In the genomic region with DNA sequence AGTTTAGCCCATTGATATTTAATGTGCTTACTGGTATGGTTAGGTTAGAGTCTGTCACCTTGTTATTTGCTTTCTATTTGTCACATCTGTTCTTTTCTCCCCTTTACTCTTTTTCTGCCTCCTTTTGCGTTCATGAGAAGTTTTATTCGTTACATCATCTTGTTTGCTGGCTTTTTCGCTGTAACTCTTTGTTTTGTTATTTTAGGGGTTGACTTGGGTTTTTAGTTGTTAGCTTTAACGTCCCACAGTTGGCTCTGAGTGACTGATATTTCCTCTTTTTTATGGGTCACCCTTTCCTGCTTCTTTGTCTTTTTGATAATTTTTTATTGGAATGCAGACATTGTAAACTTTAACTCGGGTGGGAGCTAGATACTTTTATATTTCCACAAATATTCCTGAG, we compare ENCODE assay signal across 27 cellular contexts. TPM values are rescaled to one million over a fixed set of nuclear protein-coding genes. Genes with fewer than 3 reads are reported as not detected.
DNase-seq lines count a peak whose midpoint lies in the region; ATAC-seq and TF ChIP-seq lines count a peak whose summit lies in the region.
"Had no signal": no experiment of that assay in that cellular context is flagged by ENCODE, and none has a peak within 500 bp of the region (broad histone marks: within the 10 kb centered on the region; RNA-seq: fewer than 3 reads in every experiment).

No MANE protein-coding gene starts in this region.

- H3K27ac Mint-ChIP-seq in endodermal cell: peak overlapping the region; percentile 14
- H3K27ac Mint-ChIP-seq: activated T-cell treated with anti-CD3 and anti-CD28 coated beads, Interleukin-2, amount 50 U/mL, for 24 hours; dendritic cell treated with granulocyte-macrophage colony-stimulating factor and Interleukin-4, amounts not matched to agents 40 ng/mL and 50 ng/mL, for 4 days; HFFc6; natural killer cell; stimulated activated memory B cell treated with anti-CD40 and anti-IgM and Interleukin-4, amounts not matched to agents 10 μg/mL and 1 μg/mL and 100 μg/mL, for 72 hours had no signal

- no peaks in the 10 kb centered on the region for H3K79me2 ChIP-seq in mammary epithelial cell (ENCODE audit: insufficient read depth, low read length)

- no peaks in the 10 kb centered on the region for H4K20me1 ChIP-seq in mammary epithelial cell (ENCODE audit: insufficient read depth, low read length)

- H3K9me3 Mint-ChIP-seq in endodermal cell: no peaks in the 10 kb centered on the region
- H3K9me3 Mint-ChIP-seq: activated T-cell treated with anti-CD3 and anti-CD28 coated beads, Interleukin-2, amount 50 U/mL, for 24 hours; dendritic cell treated with granulocyte-macrophage colony-stimulating factor and Interleukin-4, amounts not matched to agents 40 ng/mL and 50 ng/mL, for 4 days; HFFc6; natural killer cell; stimulated activated memory B cell treated with anti-CD40 and anti-IgM and Interleukin-4, amounts not matched to agents 10 μg/mL and 1 μg/mL and 100 μg/mL, for 72 hours had no signal

- no peaks in the 10 kb centered on the region for H3K27me3 ChIP-seq in breast epithelium
- peaks cover 4% of the 10 kb centered on the region for H3K27me3 ChIP-seq in mammary epithelial cell (ENCODE audit: insufficient read depth, low read length)
- H3K27me3 ChIP-seq in endodermal cell (ENCODE audit: control insufficient read depth, insufficient read depth, low read length, poor library complexity, severe bottlenecking): no peaks in the 10 kb centered on the region
- H3K27me3 ChIP-seq in muscle layer of colon (ENCODE audit: control insufficient read depth in 1 of 2, insufficient read depth in 2 of 2, low read length in 2 of 2): no peaks in the 10 kb centered on the region
- no peaks in the 10 kb centered on the region for H3K27me3 ChIP-seq in tibial nerve
- H3K27me3 ChIP-seq: cardiac muscle cell had no signal

- H3K36me3 Mint-ChIP-seq in endodermal cell (ENCODE audit: low read depth): no peaks in the 10 kb centered on the region
- H3K36me3 Mint-ChIP-seq: natural killer cell; stimulated activated memory B cell treated with anti-CD40 and anti-IgM and Interleukin-4, amounts not matched to agents 10 μg/mL and 1 μg/mL and 100 μg/mL, for 72 hours had no signal

- TF ChIP-seq EP300 in tibial nerve (IDR thresholded peaks at IDR 0.05): no peak

- CTCF ChIA-PET in mammary epithelial cell (lab: Charles Lee; ENCODE audit: low non-redundant PET): no interaction called here

- TF ChIP-seq POLR2A in breast epithelium (IDR thresholded peaks at IDR 0.05) (no peak), tibial nerve (IDR thresholded peaks at IDR 0.05) (no peak)

- DNase-seq in breast epithelium (ENCODE audit: low spot score in 2 of 2) (no peak), mammary epithelial cell (no peak), endodermal cell (no peak), tibial nerve (ENCODE audit: low spot score in 2 of 2) (no peak), kidney tubule cell (ENCODE audit: low spot score) (no peak)
- DNase-seq: activated CD4-positive, CD25-positive, alpha-beta regulatory T cell treated with anti-CD3 and anti-CD28 coated beads, Interleukin-2, amount 50 U/mL, for 72 hours; activated naive CD4-positive, alpha-beta T cell; activated T-cell treated with anti-CD3 and anti-CD28 coated beads, Interleukin-2, amount 50 U/mL, for 24 hours; foreskin melanocyte; HFFc6; Karpas-422; left colon; natural killer cell; NCI-H1105; NCI-H2029; NCI-H345; NCI-H82; stimulated activated CD4-positive, alpha-beta T cell treated with anti-CD3 and anti-CD28 coated beads, Interleukin-1b, Interleukin-23, amount 100 ng/mL, for 48 hours had no signal

- no peak overlapping the region for H3K4me2 ChIP-seq in mammary epithelial cell (ENCODE audit: insufficient read depth, low read depth, low read length)

- H3K4me3 Mint-ChIP-seq in endodermal cell: no peak overlapping the region
- H3K4me3 Mint-ChIP-seq: activated T-cell treated with anti-CD3 and anti-CD28 coated beads, Interleukin-2, amount 50 U/mL, for 24 hours; dendritic cell treated with granulocyte-macrophage colony-stimulating factor and Interleukin-4, amounts not matched to agents 40 ng/mL and 50 ng/mL, for 4 days; HFFc6; natural killer cell; stimulated activated memory B cell treated with anti-CD40 and anti-IgM and Interleukin-4, amounts not matched to agents 10 μg/mL and 1 μg/mL and 100 μg/mL, for 72 hours had no signal

- H3K27me3 Mint-ChIP-seq in endodermal cell (ENCODE audit: insufficient read depth): peaks cover 2% of the 10 kb centered on the region
- H3K27me3 Mint-ChIP-seq: activated T-cell treated with anti-CD3 and anti-CD28 coated beads, Interleukin-2, amount 50 U/mL, for 24 hours had no signal

- H3K4me1 ChIP-seq in breast epithelium (no peaks in the 10 kb centered on the region), mammary epithelial cell (ENCODE audit: insufficient read depth, low read length) (no peaks in the 10 kb centered on the region), endodermal cell (ENCODE audit: control insufficient read depth, insufficient read depth, low read length) (no peaks in the 10 kb centered on the region), muscle layer of colon (ENCODE audit: insufficient read depth, low read length) (peaks cover 7% of the 10 kb centered on the region), tibial nerve (peaks cover 0 to 50% (median 13%) of the 10 kb centered on the region in 4 donors)

- WGBS in mammary epithelial cell (ENCODE audit: low coverage, missing lambda C conversion rate): 67% methylated on average over 5 of the region's 5 CpGs
- WGBS in endodermal cell (ENCODE audit: insufficient coverage in 1 of 2, insufficient read length in 1 of 2), 2 experiments: 82% methylated on average over 5 of the region's 5 CpGs; no CpG with 5 or more reads in 1 of the 2 experiments
- 25 to 31% methylated on average over 5 of the region's 5 CpGs for WGBS in tibial nerve, 2 donors

- BruUV-seq in mammary epithelial cell (replicated peaks; lab: Mats Ljungman, UMichigan): no TSS peak

- H2AFZ ChIP-seq in mammary epithelial cell (ENCODE audit: low read depth, low read length): no peak overlapping the region

- H3K9me3 ChIP-seq in breast epithelium (no peaks in the 10 kb centered on the region), mammary epithelial cell (replicated peaks; ENCODE audit: insufficient read depth, low read length) (no peaks in the 10 kb centered on the region), endodermal cell (ENCODE audit: control insufficient read depth, low read length) (no peaks in the 10 kb centered on the region), muscle layer of colon (ENCODE audit: low read length) (no peaks in the 10 kb centered on the region), tibial nerve (no peaks in the 10 kb centered on the region)
- H3K9me3 ChIP-seq: thoracic aorta had no signal

- in situ Hi-C loops in mammary epithelial cell (cut with MboI; ENCODE audit: low sequenced_read_pairs in 2 of 2): no loop called here

- H3K9ac ChIP-seq in mammary epithelial cell (ENCODE audit: insufficient read depth, low read length): no peak overlapping the region
- no peak overlapping the region for H3K9ac ChIP-seq in endodermal cell (ENCODE audit: extremely low read depth, low read length, poor library complexity, severe bottlenecking)
- no peak overlapping the region for H3K9ac ChIP-seq in muscle layer of colon (ENCODE audit: low read length)

- peaks cover 13% of the 10 kb centered on the region for H3K4me1 Mint-ChIP-seq in endodermal cell
- H3K4me1 Mint-ChIP-seq: natural killer cell; stimulated activated memory B cell treated with anti-CD40 and anti-IgM and Interleukin-4, amounts not matched to agents 10 μg/mL and 1 μg/mL and 100 μg/mL, for 72 hours had no signal

- intact Hi-C loops in breast epithelium (cut with DNase I; ENCODE audit: low total_unique reads): no loop called here
- intact Hi-C loops in mammary epithelial cell (cut with micrococcal nuclease): no loop called here

- H3K27ac ChIP-seq in breast epithelium (peak overlapping the region; percentile 61 to 73), mammary epithelial cell (ENCODE audit: insufficient read depth, low read depth, low read length) (no peak overlapping the region), endodermal cell (ENCODE audit: low read depth, low read length) (no peak overlapping the region), muscle layer of colon (ENCODE audit: low read depth, low read length) (peak overlapping the region; percentile 8), tibial nerve (peak overlapping the region in 3 of 4 donors; percentile 48 to 77 (median 77))
- H3K27ac ChIP-seq: 22Rv1, cardiac muscle cell had no signal

- H3K4me3 ChIP-seq in breast epithelium: no peak overlapping the region
- H3K4me3 ChIP-seq in mammary epithelial cell (replicated peaks in 1 of 3; ENCODE audit: insufficient read depth in 1 of 3, low read depth in 2 of 3, low read length in 3 of 3): no peak overlapping the region
- no peak overlapping the region for H3K4me3 ChIP-seq in endodermal cell (ENCODE audit: low read length)
- no peak overlapping the region for H3K4me3 ChIP-seq in muscle layer of colon (ENCODE audit: low read depth in 1 of 2, low read length in 2 of 2)
- no peak overlapping the region for H3K4me3 ChIP-seq in tibial nerve
- H3K4me3 ChIP-seq: cardiac muscle cell, thoracic aorta had no signal

- ATAC-seq in HG03571 (IDR thresholded peaks at IDR 0.05; ENCODE audit: unreplicated experiment) (no peak), HG03432 (IDR thresholded peaks at IDR 0.05; ENCODE audit: unreplicated experiment) (no peak)
- ATAC-seq: left colon; natural killer cell; stimulated activated memory B cell treated with anti-CD40 and anti-IgM and Interleukin-4, amounts not matched to agents 10 μg/mL and 1 μg/mL and 100 μg/mL, for 72 hours had no signal

- dilution Hi-C loops in mammary epithelial cell (cut with HindIII; ENCODE audit: low sequenced_read_pairs): no loop called here

- TF ChIP-seq CTCF in breast epithelium (IDR thresholded peaks at IDR 0.05) (no peak), mammary epithelial cell (conservative IDR thresholded peaks at IDR 0.05 in 1 of 2, IDR thresholded peaks at IDR 0.05 in 1 of 2; ENCODE audit: extremely low read depth in 1 of 2, insufficient read depth in 1 of 2, low read depth in 1 of 2, low read length in 2 of 2) (no peak), endodermal cell (conservative IDR thresholded peaks at IDR 0.05) (no peak), tibial nerve (IDR thresholded peaks at IDR 0.05) (no peak)

- no peaks in the 10 kb centered on the region for H3K36me3 ChIP-seq in breast epithelium
- H3K36me3 ChIP-seq in mammary epithelial cell (ENCODE audit: insufficient read depth, low read length): no peaks in the 10 kb centered on the region
- no peaks in the 10 kb centered on the region for H3K36me3 ChIP-seq in endodermal cell (ENCODE audit: control insufficient read depth, insufficient read depth, low read length)
- H3K36me3 ChIP-seq in muscle layer of colon (ENCODE audit: insufficient read depth, low read length): no peaks in the 10 kb centered on the region
- H3K36me3 ChIP-seq in tibial nerve: no peaks in the 10 kb centered on the region
- H3K36me3 ChIP-seq: cardiac muscle cell, thoracic aorta had no signal

RNA-seq across cellular contexts. Expression of a gene that starts 13.4 kb away (rescaled TPM):
- total RNA-seq in breast epithelium (1 to 10 TPM; 3.5 to 8.2 (median 3.6) TPM), mammary epithelial cell (not detected), endodermal cell (not detected), tibial nerve (1 to 10 TPM; 4.4 to 8.6 (median 6.1) TPM)
- not detected for polyA plus RNA-seq in mammary epithelial cell
- not detected for polyA minus RNA-seq in mammary epithelial cell
- polyA plus RNA-seq in endodermal cell (2013, experiment 1 of 2): 0.36 TPM
- not detected for polyA plus RNA-seq in endodermal cell (2013, experiment 2 of 2)
- total RNA-seq: epithelial cell of proximal tubule, HFFc6 had no signal

RNA-seq across cellular contexts. Expression of a gene that starts 14.5 kb away (rescaled TPM):
- total RNA-seq in breast epithelium (not detected), mammary epithelial cell (not detected), endodermal cell (not detected), tibial nerve (not detected)
- polyA plus RNA-seq in mammary epithelial cell: not detected
- polyA minus RNA-seq in mammary epithelial cell: not detected
- not detected for polyA plus RNA-seq in endodermal cell (2013, experiment 1 of 2)
- polyA plus RNA-seq in endodermal cell (2013, experiment 2 of 2): not detected
- total RNA-seq: cardiac muscle cell, epithelial cell of proximal tubule, HFFc6, left colon had no signal
- polyA plus RNA-seq: cardiac muscle cell had no signal

RNA-seq across cellular contexts. Expression of a gene that starts 41.0 kb away (rescaled TPM):
- total RNA-seq in breast epithelium (100 to 1,000 TPM; 109 to 171 (median 112) TPM), mammary epithelial cell (10 to 100 TPM; 40.8 to 47.3 TPM), endodermal cell (100 to 1,000 TPM in 1 of 2 donors, 10 to 100 TPM in 1; 69.9 to 109 TPM), tibial nerve (100 to 1,000 TPM in 3 of 4 donors, 10 to 100 TPM in 1; 81.9 to 139 (median 136) TPM)
- 87.0 TPM for polyA plus RNA-seq in mammary epithelial cell
- 63.9 TPM for polyA minus RNA-seq in mammary epithelial cell
- 101 TPM for polyA plus RNA-seq in endodermal cell (2013, experiment 1 of 2)
- 99.7 TPM for polyA plus RNA-seq in endodermal cell (2013, experiment 2 of 2)

RNA-seq across cellular contexts. Expression of a gene that starts 53.3 kb away (rescaled TPM):
- total RNA-seq in breast epithelium (10 to 100 TPM; 21.4 to 36.0 (median 23.6) TPM), mammary epithelial cell (1 to 10 TPM in 1 of 2 donors, under 1 TPM in 1; 0.17 to 2.0 TPM), endodermal cell (not detected), tibial nerve (10 to 100 TPM; 36.9 to 69.0 (median 50.2) TPM)
- not detected for polyA plus RNA-seq in mammary epithelial cell
- not detected for polyA minus RNA-seq in mammary epithelial cell
- not detected for polyA plus RNA-seq in endodermal cell (2013, experiment 1 of 2)
- polyA plus RNA-seq in endodermal cell (2013, experiment 2 of 2): 0.25 TPM
- total RNA-seq: cardiac muscle cell, epithelial cell of proximal tubule had no signal

Comparison
In these comparisons a context has a peak if more than half of its experiments do, and no peak if none do; other contexts are left out.
1. H3K27ac ChIP-seq: peak in breast epithelium (2 of 2), muscle layer of colon (single experiment) and tibial nerve (3 of 4); none in mammary epithelial cell (single experiment) and endodermal cell (single experiment).